Comparison of ENCODE assay signal across 1 cellular context in the genomic region with DNA sequence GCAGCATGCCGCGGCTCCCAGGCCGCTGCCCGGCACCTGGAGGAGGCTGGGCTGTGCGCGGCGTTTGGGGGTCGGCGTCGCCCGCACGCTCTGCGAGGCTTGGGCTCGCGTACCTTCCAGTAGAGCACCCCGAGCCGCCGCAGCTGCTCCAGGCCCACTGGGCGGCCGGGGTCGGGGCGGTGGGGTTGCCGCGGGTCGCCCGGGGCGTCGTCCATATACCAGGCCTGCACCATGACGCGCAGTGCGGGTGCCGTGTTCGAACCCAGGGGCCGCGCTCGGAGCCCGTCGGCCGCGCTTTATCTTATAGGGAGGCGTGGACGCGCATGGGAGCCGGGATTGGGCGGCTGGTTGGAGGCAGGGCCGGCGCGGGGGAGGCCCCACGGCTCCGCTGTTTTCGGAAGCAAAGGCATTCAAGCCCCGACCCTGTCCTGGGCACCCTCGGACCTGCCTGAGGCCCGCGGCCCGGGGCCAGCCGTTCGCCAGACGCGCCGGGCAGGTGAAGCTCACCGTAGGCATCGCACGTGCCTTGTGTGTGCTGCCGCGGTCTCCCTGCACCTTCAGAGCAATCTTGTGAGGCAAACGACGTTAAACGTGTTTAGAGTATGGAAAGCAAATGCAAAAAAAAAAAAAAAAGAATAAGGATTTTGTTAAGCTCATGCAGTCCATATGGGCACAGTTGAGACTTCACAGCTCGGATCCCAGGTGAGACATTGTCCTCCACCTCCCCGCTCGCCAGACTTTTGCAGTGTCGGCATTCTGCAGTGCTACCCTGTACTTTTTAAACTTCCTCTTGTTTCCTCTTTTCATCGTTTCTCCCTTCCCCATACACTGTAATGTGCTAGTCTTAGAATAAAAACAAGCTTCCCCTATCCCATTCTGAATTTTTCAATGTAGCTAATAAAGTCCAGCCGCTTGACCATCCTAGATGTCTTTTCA.
TF ChIP-seq lines count a peak whose summit lies in the region.

A gene with protein sequence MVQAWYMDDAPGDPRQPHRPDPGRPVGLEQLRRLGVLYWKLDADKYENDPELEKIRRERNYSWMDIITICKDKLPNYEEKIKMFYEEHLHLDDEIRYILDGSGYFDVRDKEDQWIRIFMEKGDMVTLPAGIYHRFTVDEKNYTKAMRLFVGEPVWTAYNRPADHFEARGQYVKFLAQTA (minus strand): TSS at position 277 of the 936 bp plus-strand sequence. CDS start 44 bp downstream, at position 233.

TF ChIP-seq in K562, 482 proteins besides CTCF, POLR2A, EP300 and RAD21 (continued from another document and continues in another):
- TF ChIP-seq, protein P1, sequence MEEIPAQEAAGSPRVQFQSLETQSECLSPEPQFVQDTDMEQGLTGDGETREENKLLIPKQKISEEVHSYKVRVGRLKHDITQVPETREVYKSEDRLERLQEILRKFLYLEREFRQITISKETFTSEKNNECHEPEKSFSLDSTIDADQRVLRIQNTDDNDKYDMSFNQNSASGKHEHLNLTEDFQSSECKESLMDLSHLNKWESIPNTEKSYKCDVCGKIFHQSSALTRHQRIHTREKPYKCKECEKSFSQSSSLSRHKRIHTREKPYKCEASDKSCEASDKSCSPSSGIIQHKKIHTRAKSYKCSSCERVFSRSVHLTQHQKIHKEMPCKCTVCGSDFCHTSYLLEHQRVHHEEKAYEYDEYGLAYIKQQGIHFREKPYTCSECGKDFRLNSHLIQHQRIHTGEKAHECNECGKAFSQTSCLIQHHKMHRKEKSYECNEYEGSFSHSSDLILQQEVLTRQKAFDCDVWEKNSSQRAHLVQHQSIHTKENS (CRISPR knock-in tag; IDR thresholded peaks at IDR 0.05): no peak
- TF ChIP-seq, protein P2, sequence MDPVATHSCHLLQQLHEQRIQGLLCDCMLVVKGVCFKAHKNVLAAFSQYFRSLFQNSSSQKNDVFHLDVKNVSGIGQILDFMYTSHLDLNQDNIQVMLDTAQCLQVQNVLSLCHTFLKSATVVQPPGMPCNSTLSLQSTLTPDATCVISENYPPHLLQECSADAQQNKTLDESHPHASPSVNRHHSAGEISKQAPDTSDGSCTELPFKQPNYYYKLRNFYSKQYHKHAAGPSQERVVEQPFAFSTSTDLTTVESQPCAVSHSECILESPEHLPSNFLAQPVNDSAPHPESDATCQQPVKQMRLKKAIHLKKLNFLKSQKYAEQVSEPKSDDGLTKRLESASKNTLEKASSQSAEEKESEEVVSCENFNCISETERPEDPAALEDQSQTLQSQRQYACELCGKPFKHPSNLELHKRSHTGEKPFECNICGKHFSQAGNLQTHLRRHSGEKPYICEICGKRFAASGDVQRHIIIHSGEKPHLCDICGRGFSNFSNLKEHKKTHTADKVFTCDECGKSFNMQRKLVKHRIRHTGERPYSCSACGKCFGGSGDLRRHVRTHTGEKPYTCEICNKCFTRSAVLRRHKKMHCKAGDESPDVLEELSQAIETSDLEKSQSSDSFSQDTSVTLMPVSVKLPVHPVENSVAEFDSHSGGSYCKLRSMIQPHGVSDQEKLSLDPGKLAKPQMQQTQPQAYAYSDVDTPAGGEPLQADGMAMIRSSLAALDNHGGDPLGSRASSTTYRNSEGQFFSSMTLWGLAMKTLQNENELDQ (CRISPR knock-in tag; IDR thresholded peaks at IDR 0.05; ENCODE audit: borderline replicate concordance): no peak
- no peak for TF ChIP-seq ATF1 (CRISPR knock-in tag; IDR thresholded peaks at IDR 0.05)
- TF ChIP-seq ATF1 (tag; IDR thresholded peaks at IDR 0.05): peak; percentile 80
- no peak for TF ChIP-seq FOXA1 (IDR thresholded peaks at IDR 0.05; ENCODE audit: borderline replicate concordance)
- TF ChIP-seq, protein P3, sequence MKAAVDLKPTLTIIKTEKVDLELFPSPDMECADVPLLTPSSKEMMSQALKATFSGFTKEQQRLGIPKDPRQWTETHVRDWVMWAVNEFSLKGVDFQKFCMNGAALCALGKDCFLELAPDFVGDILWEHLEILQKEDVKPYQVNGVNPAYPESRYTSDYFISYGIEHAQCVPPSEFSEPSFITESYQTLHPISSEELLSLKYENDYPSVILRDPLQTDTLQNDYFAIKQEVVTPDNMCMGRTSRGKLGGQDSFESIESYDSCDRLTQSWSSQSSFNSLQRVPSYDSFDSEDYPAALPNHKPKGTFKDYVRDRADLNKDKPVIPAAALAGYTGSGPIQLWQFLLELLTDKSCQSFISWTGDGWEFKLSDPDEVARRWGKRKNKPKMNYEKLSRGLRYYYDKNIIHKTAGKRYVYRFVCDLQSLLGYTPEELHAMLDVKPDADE (conservative IDR thresholded peaks at IDR 0.05; ENCODE audit: control insufficient read depth, low read depth, low read length): 0 out of 2 replicates have a peak, but pooled peaks have one; percentile 65
- TF ChIP-seq, protein P4, sequence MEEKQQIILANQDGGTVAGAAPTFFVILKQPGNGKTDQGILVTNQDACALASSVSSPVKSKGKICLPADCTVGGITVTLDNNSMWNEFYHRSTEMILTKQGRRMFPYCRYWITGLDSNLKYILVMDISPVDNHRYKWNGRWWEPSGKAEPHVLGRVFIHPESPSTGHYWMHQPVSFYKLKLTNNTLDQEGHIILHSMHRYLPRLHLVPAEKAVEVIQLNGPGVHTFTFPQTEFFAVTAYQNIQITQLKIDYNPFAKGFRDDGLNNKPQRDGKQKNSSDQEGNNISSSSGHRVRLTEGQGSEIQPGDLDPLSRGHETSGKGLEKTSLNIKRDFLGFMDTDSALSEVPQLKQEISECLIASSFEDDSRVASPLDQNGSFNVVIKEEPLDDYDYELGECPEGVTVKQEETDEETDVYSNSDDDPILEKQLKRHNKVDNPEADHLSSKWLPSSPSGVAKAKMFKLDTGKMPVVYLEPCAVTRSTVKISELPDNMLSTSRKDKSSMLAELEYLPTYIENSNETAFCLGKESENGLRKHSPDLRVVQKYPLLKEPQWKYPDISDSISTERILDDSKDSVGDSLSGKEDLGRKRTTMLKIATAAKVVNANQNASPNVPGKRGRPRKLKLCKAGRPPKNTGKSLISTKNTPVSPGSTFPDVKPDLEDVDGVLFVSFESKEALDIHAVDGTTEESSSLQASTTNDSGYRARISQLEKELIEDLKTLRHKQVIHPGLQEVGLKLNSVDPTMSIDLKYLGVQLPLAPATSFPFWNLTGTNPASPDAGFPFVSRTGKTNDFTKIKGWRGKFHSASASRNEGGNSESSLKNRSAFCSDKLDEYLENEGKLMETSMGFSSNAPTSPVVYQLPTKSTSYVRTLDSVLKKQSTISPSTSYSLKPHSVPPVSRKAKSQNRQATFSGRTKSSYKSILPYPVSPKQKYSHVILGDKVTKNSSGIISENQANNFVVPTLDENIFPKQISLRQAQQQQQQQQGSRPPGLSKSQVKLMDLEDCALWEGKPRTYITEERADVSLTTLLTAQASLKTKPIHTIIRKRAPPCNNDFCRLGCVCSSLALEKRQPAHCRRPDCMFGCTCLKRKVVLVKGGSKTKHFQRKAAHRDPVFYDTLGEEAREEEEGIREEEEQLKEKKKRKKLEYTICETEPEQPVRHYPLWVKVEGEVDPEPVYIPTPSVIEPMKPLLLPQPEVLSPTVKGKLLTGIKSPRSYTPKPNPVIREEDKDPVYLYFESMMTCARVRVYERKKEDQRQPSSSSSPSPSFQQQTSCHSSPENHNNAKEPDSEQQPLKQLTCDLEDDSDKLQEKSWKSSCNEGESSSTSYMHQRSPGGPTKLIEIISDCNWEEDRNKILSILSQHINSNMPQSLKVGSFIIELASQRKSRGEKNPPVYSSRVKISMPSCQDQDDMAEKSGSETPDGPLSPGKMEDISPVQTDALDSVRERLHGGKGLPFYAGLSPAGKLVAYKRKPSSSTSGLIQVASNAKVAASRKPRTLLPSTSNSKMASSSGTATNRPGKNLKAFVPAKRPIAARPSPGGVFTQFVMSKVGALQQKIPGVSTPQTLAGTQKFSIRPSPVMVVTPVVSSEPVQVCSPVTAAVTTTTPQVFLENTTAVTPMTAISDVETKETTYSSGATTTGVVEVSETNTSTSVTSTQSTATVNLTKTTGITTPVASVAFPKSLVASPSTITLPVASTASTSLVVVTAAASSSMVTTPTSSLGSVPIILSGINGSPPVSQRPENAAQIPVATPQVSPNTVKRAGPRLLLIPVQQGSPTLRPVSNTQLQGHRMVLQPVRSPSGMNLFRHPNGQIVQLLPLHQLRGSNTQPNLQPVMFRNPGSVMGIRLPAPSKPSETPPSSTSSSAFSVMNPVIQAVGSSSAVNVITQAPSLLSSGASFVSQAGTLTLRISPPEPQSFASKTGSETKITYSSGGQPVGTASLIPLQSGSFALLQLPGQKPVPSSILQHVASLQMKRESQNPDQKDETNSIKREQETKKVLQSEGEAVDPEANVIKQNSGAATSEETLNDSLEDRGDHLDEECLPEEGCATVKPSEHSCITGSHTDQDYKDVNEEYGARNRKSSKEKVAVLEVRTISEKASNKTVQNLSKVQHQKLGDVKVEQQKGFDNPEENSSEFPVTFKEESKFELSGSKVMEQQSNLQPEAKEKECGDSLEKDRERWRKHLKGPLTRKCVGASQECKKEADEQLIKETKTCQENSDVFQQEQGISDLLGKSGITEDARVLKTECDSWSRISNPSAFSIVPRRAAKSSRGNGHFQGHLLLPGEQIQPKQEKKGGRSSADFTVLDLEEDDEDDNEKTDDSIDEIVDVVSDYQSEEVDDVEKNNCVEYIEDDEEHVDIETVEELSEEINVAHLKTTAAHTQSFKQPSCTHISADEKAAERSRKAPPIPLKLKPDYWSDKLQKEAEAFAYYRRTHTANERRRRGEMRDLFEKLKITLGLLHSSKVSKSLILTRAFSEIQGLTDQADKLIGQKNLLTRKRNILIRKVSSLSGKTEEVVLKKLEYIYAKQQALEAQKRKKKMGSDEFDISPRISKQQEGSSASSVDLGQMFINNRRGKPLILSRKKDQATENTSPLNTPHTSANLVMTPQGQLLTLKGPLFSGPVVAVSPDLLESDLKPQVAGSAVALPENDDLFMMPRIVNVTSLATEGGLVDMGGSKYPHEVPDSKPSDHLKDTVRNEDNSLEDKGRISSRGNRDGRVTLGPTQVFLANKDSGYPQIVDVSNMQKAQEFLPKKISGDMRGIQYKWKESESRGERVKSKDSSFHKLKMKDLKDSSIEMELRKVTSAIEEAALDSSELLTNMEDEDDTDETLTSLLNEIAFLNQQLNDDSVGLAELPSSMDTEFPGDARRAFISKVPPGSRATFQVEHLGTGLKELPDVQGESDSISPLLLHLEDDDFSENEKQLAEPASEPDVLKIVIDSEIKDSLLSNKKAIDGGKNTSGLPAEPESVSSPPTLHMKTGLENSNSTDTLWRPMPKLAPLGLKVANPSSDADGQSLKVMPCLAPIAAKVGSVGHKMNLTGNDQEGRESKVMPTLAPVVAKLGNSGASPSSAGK (IDR thresholded peaks at IDR 0.05): peak; percentile 93
- TF ChIP-seq CBX3 (IDR thresholded peaks at IDR 0.05; ENCODE audit: borderline replicate concordance in 1 of 2, low read length in 2 of 2): no peak
- no peak for TF ChIP-seq SRSF9 (IDR thresholded peaks at IDR 0.05; ENCODE audit: borderline replicate concordance, low read depth, low read length)
- TF ChIP-seq HNRNPK (IDR thresholded peaks at IDR 0.05; ENCODE audit: low read depth, low read length, poor library complexity, severe bottlenecking): no peak
- TF ChIP-seq MTA2 (IDR thresholded peaks at IDR 0.05; ENCODE audit: low read depth): no peak
- no peak for TF ChIP-seq ZNF124 (CRISPR knock-in tag; IDR thresholded peaks at IDR 0.05)
- TF ChIP-seq ZNF133 (CRISPR knock-in tag; IDR thresholded peaks at IDR 0.05): 0 out of 2 replicates have a peak, but pooled peaks have one; percentile 59
- no peak for TF ChIP-seq CSDE1 (IDR thresholded peaks at IDR 0.05)
- TF ChIP-seq SMARCB1 (IDR thresholded peaks at IDR 0.05; ENCODE audit: insufficient read length, low read depth): no peak
- TF ChIP-seq RFX5 (IDR thresholded peaks at IDR 0.05; ENCODE audit: low read depth, low read length): no peak
- TF ChIP-seq ZNF253 (CRISPR knock-in tag; conservative IDR thresholded peaks at IDR 0.05): no peak
- TF ChIP-seq SNIP1 (IDR thresholded peaks at IDR 0.05; ENCODE audit: low read depth): no peak
- no peak; a peak in 1 of 4 replicates for TF ChIP-seq FOXK2 (conservative IDR thresholded peaks at IDR 0.05 in 1 of 2, IDR thresholded peaks at IDR 0.05 in 1 of 2; ENCODE audit: low read depth in 2 of 2)
- TF ChIP-seq BCOR (IDR thresholded peaks at IDR 0.05): peak; percentile 46; the same call in 1 of the 2 replicates
- no peak for TF ChIP-seq NCOA6 (IDR thresholded peaks at IDR 0.05)
- TF ChIP-seq SP1 (CRISPR knock-in tag; IDR thresholded peaks at IDR 0.05): peak; percentile 54; the same call in 1 of the 2 replicates
- peak; percentile 67 for TF ChIP-seq ZSCAN32 (CRISPR knock-in tag; IDR thresholded peaks at IDR 0.05)
- no peak for TF ChIP-seq CREBBP (IDR thresholded peaks at IDR 0.05; ENCODE audit: low read depth, low read length)
- no peak for TF ChIP-seq ZBTB1 (CRISPR knock-in tag; IDR thresholded peaks at IDR 0.05; ENCODE audit: borderline replicate concordance, low read depth)
- TF ChIP-seq LARP7 (IDR thresholded peaks at IDR 0.05): no peak; the same call in 1 of the 2 replicates
- TF ChIP-seq, protein P5, sequence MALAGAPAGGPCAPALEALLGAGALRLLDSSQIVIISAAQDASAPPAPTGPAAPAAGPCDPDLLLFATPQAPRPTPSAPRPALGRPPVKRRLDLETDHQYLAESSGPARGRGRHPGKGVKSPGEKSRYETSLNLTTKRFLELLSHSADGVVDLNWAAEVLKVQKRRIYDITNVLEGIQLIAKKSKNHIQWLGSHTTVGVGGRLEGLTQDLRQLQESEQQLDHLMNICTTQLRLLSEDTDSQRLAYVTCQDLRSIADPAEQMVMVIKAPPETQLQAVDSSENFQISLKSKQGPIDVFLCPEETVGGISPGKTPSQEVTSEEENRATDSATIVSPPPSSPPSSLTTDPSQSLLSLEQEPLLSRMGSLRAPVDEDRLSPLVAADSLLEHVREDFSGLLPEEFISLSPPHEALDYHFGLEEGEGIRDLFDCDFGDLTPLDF (CRISPR knock-in tag; IDR thresholded peaks at IDR 0.05): peak; percentile 53; the same call in 1 of the 2 replicates
- no peak for TF ChIP-seq NCOA1 (IDR thresholded peaks at IDR 0.05; ENCODE audit: low read depth)
- TF ChIP-seq, protein P6, sequence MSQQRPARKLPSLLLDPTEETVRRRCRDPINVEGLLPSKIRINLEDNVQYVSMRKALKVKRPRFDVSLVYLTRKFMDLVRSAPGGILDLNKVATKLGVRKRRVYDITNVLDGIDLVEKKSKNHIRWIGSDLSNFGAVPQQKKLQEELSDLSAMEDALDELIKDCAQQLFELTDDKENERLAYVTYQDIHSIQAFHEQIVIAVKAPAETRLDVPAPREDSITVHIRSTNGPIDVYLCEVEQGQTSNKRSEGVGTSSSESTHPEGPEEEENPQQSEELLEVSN (IDR thresholded peaks at IDR 0.05; ENCODE audit: borderline replicate concordance in 1 of 2, extremely low read depth in 1 of 2, insufficient read depth in 1 of 2, insufficient read length in 1 of 2, low read depth in 1 of 2, low read length in 1 of 2, poor library complexity in 1 of 2, severe bottlenecking in 1 of 2): peak; percentile 88 to 90
- TF ChIP-seq ZNF165 (CRISPR knock-in tag; IDR thresholded peaks at IDR 0.05; ENCODE audit: borderline replicate concordance): no peak
- TF ChIP-seq CHD1 (IDR thresholded peaks at IDR 0.05; ENCODE audit: low read length): peak; percentile 30
- peak; percentile 71 for TF ChIP-seq MYC (IDR thresholded peaks at IDR 0.05; ENCODE audit: low read depth, low read length)
- TF ChIP-seq MYC (CRISPR knock-in tag; IDR thresholded peaks at IDR 0.05; ENCODE audit: borderline replicate concordance, low read depth): no peak
- TF ChIP-seq, protein P7, sequence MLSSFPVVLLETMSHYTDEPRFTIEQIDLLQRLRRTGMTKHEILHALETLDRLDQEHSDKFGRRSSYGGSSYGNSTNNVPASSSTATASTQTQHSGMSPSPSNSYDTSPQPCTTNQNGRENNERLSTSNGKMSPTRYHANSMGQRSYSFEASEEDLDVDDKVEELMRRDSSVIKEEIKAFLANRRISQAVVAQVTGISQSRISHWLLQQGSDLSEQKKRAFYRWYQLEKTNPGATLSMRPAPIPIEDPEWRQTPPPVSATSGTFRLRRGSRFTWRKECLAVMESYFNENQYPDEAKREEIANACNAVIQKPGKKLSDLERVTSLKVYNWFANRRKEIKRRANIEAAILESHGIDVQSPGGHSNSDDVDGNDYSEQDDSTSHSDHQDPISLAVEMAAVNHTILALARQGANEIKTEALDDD (IDR thresholded peaks at IDR 0.05): no peak
- TF ChIP-seq TOE1 (IDR thresholded peaks at IDR 0.05; ENCODE audit: borderline replicate concordance): no peak
- TF ChIP-seq TOE1 (CRISPR knock-in tag; IDR thresholded peaks at IDR 0.05; ENCODE audit: borderline replicate concordance, low read depth): no peak
